Comparison of ENCODE assay signal across 28 cellular contexts in genomic region chr15:22794063-22794462, GRCh38. TPM values are rescaled to one million over a fixed set of nuclear protein-coding genes. Genes with fewer than 3 reads are reported as not detected.
A peak's percentile ranks its signal among the peaks of the same experiment; 100 is the strongest.
DNase-seq lines count a peak whose midpoint lies in the region; ATAC-seq, FAIRE-seq and TF ChIP-seq lines count a peak whose summit lies in the region.
"Had no signal": no experiment of that assay in that cellular context is flagged by ENCODE, and none has a peak within 500 bp of the region (broad histone marks: within the 10 kb centered on the region; RNA-seq: fewer than 3 reads in every experiment).

No MANE protein-coding gene starts in this region.

- H3K27me3 Mint-ChIP-seq in stimulated activated naive CD8-positive, alpha-beta T cell treated with anti-CD3 and anti-CD28 coated beads, Interleukin-15, Interleukin-2, amounts not matched to agents 100 ng/mL and 50 ng/mL, for 24 hours: no peaks in the 10 kb centered on the region

- no peak overlapping the region for H2AFZ ChIP-seq in OCI-LY7 (ENCODE audit: low read length)
- no peak overlapping the region for H2AFZ ChIP-seq in K562 (ENCODE audit: low read depth, low read length)

- peaks cover 8% of the 10 kb centered on the region for H3K9me1 ChIP-seq in K562 (ENCODE audit: control insufficient read depth, insufficient read depth, low read length)

- H3K36me3 Mint-ChIP-seq in stimulated activated naive CD8-positive, alpha-beta T cell treated with anti-CD3 and anti-CD28 coated beads, Interleukin-15, Interleukin-2, amounts not matched to agents 100 ng/mL and 50 ng/mL, for 24 hours (ENCODE audit: low read depth): peaks cover 25% of the 10 kb centered on the region
- H3K36me3 Mint-ChIP-seq: CD8-positive, alpha-beta T cell had no signal

- H3K9me3 Mint-ChIP-seq in stimulated activated naive CD8-positive, alpha-beta T cell treated with anti-CD3 and anti-CD28 coated beads, Interleukin-15, Interleukin-2, amounts not matched to agents 100 ng/mL and 50 ng/mL, for 24 hours: peaks cover 5% of the 10 kb centered on the region

- in situ Hi-C loops in K562 (cut with MboI): no loop called here

- DNase-seq in stimulated activated naive CD8-positive, alpha-beta T cell treated with anti-CD3 and anti-CD28 coated beads, Interleukin-15, Interleukin-2, amounts not matched to agents 100 U/mL and 50 U/mL, for 24 hours: no peak
- DNase-seq in OCI-LY7 (ENCODE audit: low spot score) (peak; percentile 41), K562 (ENCODE audit: extremely low read depth in 1 of 4, low spot score in 3 of 4) (peak in 2 of 4 experiments; percentile 47 to 52), substantia nigra (lab: John Stamatoyannopoulos, UW) (no peak), AML-193 (lab: John Stamatoyannopoulos, UW) (no peak)
- no peak for DNase-seq in activated CD4-positive, alpha-beta T cell treated with anti-CD3 and anti-CD28 coated beads, Interleukin-2, amount 50 U/mL, for 4 hours
- DNase-seq: Caco-2; CD8-positive, alpha-beta T cell; DMS79; GOT3; HFFc6; NCI-H1048; NCI-H1417; NCI-H1694; NCI-H2029 treated with DMSO at 0.1 percent for 48 hours; NCI-H2227 treated with DMSO at 0.1 percent for 48 hours; NCI-H526 treated with DMSO at 0.1 percent for 48 hours; Peyer's patch; SIG-M5; SW 1271 had no signal

- FAIRE-seq in K562 (lab: Jason Lieb, UNC): peak; percentile 86
- FAIRE-seq: GM12892, HTR-8/SVneo had no signal

- H3K79me2 ChIP-seq in OCI-LY7 (ENCODE audit: insufficient read depth, low read depth, low read length): peaks cover 93% of the 10 kb centered on the region
- H3K79me2 ChIP-seq in K562 (ENCODE audit: control insufficient read depth, insufficient read depth, low read length): peaks cover 89% of the 10 kb centered on the region

- H3K9me3 ChIP-seq in OCI-LY7 (ENCODE audit: low read length) (peaks cover 7% of the 10 kb centered on the region), K562 (replicated peaks; ENCODE audit: control insufficient read depth, insufficient read depth, low read depth, low read length) (peaks cover 7% of the 10 kb centered on the region)
- H3K9me3 ChIP-seq: Peyer's patch had no signal

- no peaks in the 10 kb centered on the region for H3K27me3 ChIP-seq in K562 (ENCODE audit: control insufficient read depth in 2 of 2, insufficient read depth in 2 of 2, low read length in 2 of 2)
- H3K27me3 ChIP-seq: BLaER1 treated with 17β-estradiol and CSF1 and Interleukin-3, amounts not matched to agents 10 nM and 100 nM; Peyer's patch had no signal

- no peak for ATAC-seq in stimulated activated naive CD8-positive, alpha-beta T cell treated with anti-CD3 and anti-CD28 coated beads, Interleukin-15, Interleukin-2, amounts not matched to agents 100 U/mL and 50 U/mL, for 24 hours
- peak; percentile 67 for ATAC-seq in K562
- ATAC-seq in GM21786 (IDR thresholded peaks at IDR 0.05; ENCODE audit: unreplicated experiment): no peak
- ATAC-seq: CD8-positive, alpha-beta T cell had no signal

- peaks cover 68% of the 10 kb centered on the region for H3K4me1 Mint-ChIP-seq in stimulated activated naive CD8-positive, alpha-beta T cell treated with anti-CD3 and anti-CD28 coated beads, Interleukin-15, Interleukin-2, amounts not matched to agents 100 ng/mL and 50 ng/mL, for 24 hours (ENCODE audit: low read depth)

- TF ChIP-seq EP300 in K562 (IDR thresholded peaks at IDR 0.05; ENCODE audit: low read length): no peak; the same call in 1 of the 2 replicates

- H3K4me1 ChIP-seq in OCI-LY7 (ENCODE audit: insufficient read depth, low read length, poor library complexity, severe bottlenecking): peaks cover 83% of the 10 kb centered on the region
- peaks cover 16 to 25% of the 10 kb centered on the region in 2 experiments for H3K4me1 ChIP-seq in K562 (replicated peaks in 1 of 2; ENCODE audit: control insufficient read depth in 2 of 2, insufficient read depth in 2 of 2, low read length in 2 of 2)
- H3K4me1 ChIP-seq: Caco-2, Peyer's patch had no signal

- intact Hi-C loops in OCI-LY7 (cut with micrococcal nuclease; ENCODE audit: unreplicated experiment) (loop anchor here (10.0 kb wide), 1 partner anchor 539 kb away; no protein-coding TSS in a partner anchor), K562 (cut with micrococcal nuclease) (no loop called here)

- WGBS in K562 (ENCODE audit: insufficient coverage, low coverage, missing lambda C conversion rate): 36% methylated on average over 4 of the region's 4 CpGs

- no peak overlapping the region for H3K4me3 Mint-ChIP-seq in stimulated activated naive CD8-positive, alpha-beta T cell treated with anti-CD3 and anti-CD28 coated beads, Interleukin-15, Interleukin-2, amounts not matched to agents 100 ng/mL and 50 ng/mL, for 24 hours
- H3K4me3 Mint-ChIP-seq: CD8-positive, alpha-beta T cell; HFFc6 had no signal

- H3K27ac ChIP-seq in OCI-LY7 (ENCODE audit: low read depth, low read length, poor library complexity, severe bottlenecking) (peak overlapping the region; percentile 97), K562 (ENCODE audit: extremely low read depth, low read depth, low read length) (peak overlapping the region; percentile 44; the same call in 2 of the 3 replicates), substantia nigra (ENCODE audit: low read depth, low read length, poor library complexity, severe bottlenecking) (no peak overlapping the region)
- H3K27ac ChIP-seq: KMS-11, Peyer's patch, SK-N-MC had no signal

- H3K4me3 ChIP-seq in OCI-LY7 (ENCODE audit: low read depth, low read length, poor library complexity, severe bottlenecking): no peak overlapping the region
- H3K4me3 ChIP-seq in K562: no peak overlapping the region
- H3K4me3 ChIP-seq: BLaER1 treated with 17β-estradiol and CSF1 and Interleukin-3, amounts not matched to agents 10 nM and 100 nM; HAP-1; Peyer's patch; SK-N-MC had no signal

- no peaks in the 10 kb centered on the region for H4K20me1 ChIP-seq in OCI-LY7 (ENCODE audit: insufficient read depth, low read length)
- peaks cover 5% of the 10 kb centered on the region for H4K20me1 ChIP-seq in K562 (replicated peaks; ENCODE audit: control insufficient read depth, insufficient read depth, low read length)

- H3K36me3 ChIP-seq in OCI-LY7 (ENCODE audit: insufficient read depth, low read length): peaks cover 60% of the 10 kb centered on the region
- peaks cover 16% of the 10 kb centered on the region; the same call in 2 of the 3 replicates for H3K36me3 ChIP-seq in K562 (ENCODE audit: control insufficient read depth, insufficient read depth, low read length)
- H3K36me3 ChIP-seq: Peyer's patch had no signal

- H3K27ac Mint-ChIP-seq in stimulated activated naive CD8-positive, alpha-beta T cell treated with anti-CD3 and anti-CD28 coated beads, Interleukin-15, Interleukin-2, amounts not matched to agents 100 ng/mL and 50 ng/mL, for 24 hours: peak overlapping the region; percentile 23
- H3K27ac Mint-ChIP-seq: CD8-positive, alpha-beta T cell; HFFc6 had no signal

- CTCF ChIA-PET in OCI-LY7 (lab: Charles Lee; ENCODE audit: unreplicated experiment) (no interaction called here), K562 (lab: Yijun Ruan, JAX; ENCODE audit: low intra/inter-chr PET ratio) (no interaction called here)

- H3K4me2 ChIP-seq in OCI-LY7 (ENCODE audit: low read length) (peak overlapping the region; percentile 78), K562 (ENCODE audit: insufficient read depth, low read length) (peak overlapping the region; percentile 27; the same call in 1 of the 2 replicates)
- H3K4me2 ChIP-seq: BLaER1 treated with 17β-estradiol and CSF1 and Interleukin-3, amounts not matched to agents 10 nM and 100 nM; KMS-11 had no signal

- no peaks in the 10 kb centered on the region for H3K9me2 ChIP-seq in OCI-LY7 (ENCODE audit: insufficient read depth, low read length)

- TF ChIP-seq CTCF in OCI-LY7 (conservative IDR thresholded peaks at IDR 0.05; ENCODE audit: low read length) (no peak), K562 (IDR thresholded peaks at IDR 0.05 in 2 of 3, conservative IDR thresholded peaks at IDR 0.05 in 1 of 3; ENCODE audit: insufficient read depth in 2 of 3, low read depth in 1 of 3, low read length in 3 of 3) (no peak)

- no peak for TF ChIP-seq RAD21 in K562 (CRISPR knock-in tag; conservative IDR thresholded peaks at IDR 0.05 in 1 of 2, IDR thresholded peaks at IDR 0.05 in 1 of 2)

- POLR2A ChIA-PET in OCI-LY7 (lab: Charles Lee): interaction anchor here (4.7 kb wide), 1 partner anchor 46 kb away, joined by 25 read pairs; no protein-coding TSS in a partner anchor
- POLR2A ChIA-PET in K562 (lab: Yijun Ruan, JAX): interaction anchor here (0.9 to 1.4 kb wide), 2 partner anchors 9 to 18 kb away, joined by 3 to 5 read pairs; no protein-coding TSS in a partner anchor

- no peak overlapping the region for H3K9ac ChIP-seq in K562 (ENCODE audit: insufficient read depth in 1 of 2, low read depth in 2 of 2, low read length in 2 of 2)
- H3K9ac ChIP-seq: BLaER1 treated with 17β-estradiol and CSF1 and Interleukin-3, amounts not matched to agents 10 nM and 100 nM; KMS-11 had no signal

- no peak for TF ChIP-seq POLR2A in K562 (conservative IDR thresholded peaks at IDR 0.05)

- BruUV-seq in OCI-LY7 (replicated peaks; lab: Mats Ljungman, UMichigan): no TSS peak
- no TSS peak for BruUV-seq in K562 (replicated peaks; lab: Mats Ljungman, UMichigan)

RNA-seq across cellular contexts. Expression of gene NIPA1, which starts 7.6 kb away (rescaled TPM):
- 30.9 and 40.3 TPM in 2 replicates for total RNA-seq in OCI-LY7 (2014; rRNA removed; shearing (Covaris generic))
- total RNA-seq in OCI-LY7 (2022): 49.0 and 51.2 TPM in 2 replicates
- total RNA-seq in K562 (2011; cell fraction: chromatin; rRNA removed; ENCODE audit: low replicate concordance): 31.7 and 51.8 TPM in 2 replicates
- 25.7 and 35.3 TPM in 2 replicates for total RNA-seq in K562 (2011; cell fraction: nucleolus; rRNA removed)
- 44.9 and 73.9 TPM in 2 replicates for total RNA-seq in K562 (2011; cell fraction: nucleoplasm; rRNA removed)
- 10.5 and 12.3 TPM in 2 replicates for total RNA-seq in K562 (2014; rRNA removed)
- total RNA-seq in K562 (2014; rRNA removed; fragmentation: Illumina TruSeq; extraction: Trizol): 12.0 and 12.4 TPM in 2 replicates
- total RNA-seq in K562 (2015; rRNA removed; fragmentation: Illumina TruSeq; extraction: Trizol): 11.6 and 12.3 TPM in 2 replicates
- total RNA-seq in K562 (2021): 20.9 and 21.0 TPM in 2 replicates
- 25.7 and 28.5 TPM in 2 replicates for polyA plus RNA-seq in K562 (2011; rRNA removed)
- polyA plus RNA-seq in K562 (2011; cell fraction: cytosol; rRNA removed): 19.7 and 21.7 TPM in 2 replicates
- 36.0 and 38.2 TPM in 2 replicates for polyA plus RNA-seq in K562 (2011; cell fraction: nucleus; rRNA removed)
- 12.3 and 13.2 TPM in 2 replicates for polyA plus RNA-seq in K562 (2012)
- 13.3 and 14.9 TPM in 2 replicates for polyA plus RNA-seq in K562 (2014; fragmentation: Illumina TruSeq; extraction: Trizol)
- 1 to 10 TPM; 3.1 to 4.4 TPM for polyA plus RNA-seq in K562 (2014; fragmentation: Nextera tagmentation; extraction: Ambion mirVana)
- 11.0 and 12.9 TPM in 2 replicates for polyA plus RNA-seq in K562 (2014; rRNA removed)
- 47.9 and 56.1 TPM in 2 replicates for polyA minus RNA-seq in K562 (2011; rRNA and poly(A)+ RNA removed)
- 18.1 and 24.3 TPM in 2 replicates for polyA minus RNA-seq in K562 (2011; cell fraction: cytosol; rRNA and poly(A)+ RNA removed)
- polyA minus RNA-seq in K562 (2011; cell fraction: nucleus; rRNA and poly(A)+ RNA removed): 15.8 and 19.2 TPM in 2 replicates

RNA-seq across cellular contexts. Expression of gene NIPA2, which starts 44.4 kb away (rescaled TPM):
- total RNA-seq in OCI-LY7 (2014; rRNA removed; shearing (Covaris generic)): 112 and 126 TPM in 2 replicates
- total RNA-seq in OCI-LY7 (2022) (78.1 and 96.1 TPM in 2 replicates), K562 (2014; rRNA removed) (107 and 112 TPM in 2 replicates), K562 (2014; rRNA removed; fragmentation: Illumina TruSeq; extraction: Trizol) (93.9 and 99.6 TPM in 2 replicates), K562 (2015; rRNA removed; fragmentation: Illumina TruSeq; extraction: Trizol) (85.4 and 86.4 TPM in 2 replicates), K562 (2021) (102 and 109 TPM in 2 replicates)
- total RNA-seq in K562 (2011; cell fraction: chromatin; rRNA removed; ENCODE audit: low replicate concordance): 57.2 and 75.5 TPM in 2 replicates
- total RNA-seq in K562 (2011; cell fraction: nucleolus; rRNA removed): 83.6 and 99.9 TPM in 2 replicates
- 105 and 115 TPM in 2 replicates for total RNA-seq in K562 (2011; cell fraction: nucleoplasm; rRNA removed)
- polyA plus RNA-seq in K562 (2011; rRNA removed) (72.7 and 94.3 TPM in 2 replicates), K562 (2014; fragmentation: Illumina TruSeq; extraction: Trizol) (63.9 and 81.7 TPM in 2 replicates), K562 (2014; fragmentation: Nextera tagmentation; extraction: Ambion mirVana) (10 to 100 TPM; 18.7 to 22.7 TPM), K562 (2014; rRNA removed) (87.3 and 91.8 TPM in 2 replicates)
- 39.7 and 62.8 TPM in 2 replicates for polyA plus RNA-seq in K562 (2011; cell fraction: cytosol; rRNA removed)
- polyA plus RNA-seq in K562 (2011; cell fraction: nucleus; rRNA removed): 23.0 and 31.9 TPM in 2 replicates
- polyA plus RNA-seq in K562 (2012): 56.0 and 68.5 TPM in 2 replicates
- 71.8 and 85.1 TPM in 2 replicates for polyA minus RNA-seq in K562 (2011; rRNA and poly(A)+ RNA removed)
- polyA minus RNA-seq in K562 (2011; cell fraction: cytosol; rRNA and poly(A)+ RNA removed): 49.1 and 56.2 TPM in 2 replicates
- 37.6 and 47.0 TPM in 2 replicates for polyA minus RNA-seq in K562 (2011; cell fraction: nucleus; rRNA and poly(A)+ RNA removed)
